ENCODE assay signal across 2 cellular contexts in the genomic region with DNA sequence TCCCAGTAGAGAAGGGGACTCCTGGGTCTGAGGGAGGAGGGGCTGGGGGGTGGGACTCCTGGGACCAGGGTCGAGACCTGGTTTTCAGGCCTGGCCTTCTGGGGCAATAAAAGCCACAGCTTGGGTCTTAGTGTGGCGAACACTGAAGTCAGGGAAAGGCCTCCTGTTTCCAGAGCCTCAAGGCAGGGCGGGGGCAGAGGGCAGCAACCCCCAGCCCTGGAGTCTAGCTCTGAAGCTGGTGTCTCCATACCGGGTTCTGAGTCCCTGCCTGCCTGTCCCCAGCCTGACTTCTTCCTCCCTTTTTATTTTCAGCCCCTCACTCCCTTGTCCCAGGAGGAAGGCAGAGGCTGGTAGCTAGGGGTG.
TF ChIP-seq lines count a peak whose summit lies in the region.

No MANE protein-coding gene starts in this region.

TF ChIP-seq in A549, 52 proteins besides CTCF, POLR2A, EP300 and RAD21 (continued from another document):
- no peak for TF ChIP-seq CBX2 (IDR thresholded peaks at IDR 0.05; ENCODE audit: borderline replicate concordance, low read depth)
- TF ChIP-seq JUN (IDR thresholded peaks at IDR 0.05) = no peak
- no peak for TF ChIP-seq RARB (CRISPR knock-in tag; IDR thresholded peaks at IDR 0.05)
- TF ChIP-seq MAZ (IDR thresholded peaks at IDR 0.05; ENCODE audit: borderline replicate concordance, low read depth, low read length) = no peak

TF ChIP-seq in WTC11, 78 proteins besides CTCF, POLR2A, EP300 and RAD21:
- TF ChIP-seq, protein P1, sequence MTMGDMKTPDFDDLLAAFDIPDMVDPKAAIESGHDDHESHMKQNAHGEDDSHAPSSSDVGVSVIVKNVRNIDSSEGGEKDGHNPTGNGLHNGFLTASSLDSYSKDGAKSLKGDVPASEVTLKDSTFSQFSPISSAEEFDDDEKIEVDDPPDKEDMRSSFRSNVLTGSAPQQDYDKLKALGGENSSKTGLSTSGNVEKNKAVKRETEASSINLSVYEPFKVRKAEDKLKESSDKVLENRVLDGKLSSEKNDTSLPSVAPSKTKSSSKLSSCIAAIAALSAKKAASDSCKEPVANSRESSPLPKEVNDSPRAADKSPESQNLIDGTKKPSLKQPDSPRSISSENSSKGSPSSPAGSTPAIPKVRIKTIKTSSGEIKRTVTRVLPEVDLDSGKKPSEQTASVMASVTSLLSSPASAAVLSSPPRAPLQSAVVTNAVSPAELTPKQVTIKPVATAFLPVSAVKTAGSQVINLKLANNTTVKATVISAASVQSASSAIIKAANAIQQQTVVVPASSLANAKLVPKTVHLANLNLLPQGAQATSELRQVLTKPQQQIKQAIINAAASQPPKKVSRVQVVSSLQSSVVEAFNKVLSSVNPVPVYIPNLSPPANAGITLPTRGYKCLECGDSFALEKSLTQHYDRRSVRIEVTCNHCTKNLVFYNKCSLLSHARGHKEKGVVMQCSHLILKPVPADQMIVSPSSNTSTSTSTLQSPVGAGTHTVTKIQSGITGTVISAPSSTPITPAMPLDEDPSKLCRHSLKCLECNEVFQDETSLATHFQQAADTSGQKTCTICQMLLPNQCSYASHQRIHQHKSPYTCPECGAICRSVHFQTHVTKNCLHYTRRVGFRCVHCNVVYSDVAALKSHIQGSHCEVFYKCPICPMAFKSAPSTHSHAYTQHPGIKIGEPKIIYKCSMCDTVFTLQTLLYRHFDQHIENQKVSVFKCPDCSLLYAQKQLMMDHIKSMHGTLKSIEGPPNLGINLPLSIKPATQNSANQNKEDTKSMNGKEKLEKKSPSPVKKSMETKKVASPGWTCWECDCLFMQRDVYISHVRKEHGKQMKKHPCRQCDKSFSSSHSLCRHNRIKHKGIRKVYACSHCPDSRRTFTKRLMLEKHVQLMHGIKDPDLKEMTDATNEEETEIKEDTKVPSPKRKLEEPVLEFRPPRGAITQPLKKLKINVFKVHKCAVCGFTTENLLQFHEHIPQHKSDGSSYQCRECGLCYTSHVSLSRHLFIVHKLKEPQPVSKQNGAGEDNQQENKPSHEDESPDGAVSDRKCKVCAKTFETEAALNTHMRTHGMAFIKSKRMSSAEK (CRISPR knock-in tag; IDR thresholded peaks at IDR 0.05; ENCODE audit: borderline replicate concordance) = no peak
- TF ChIP-seq, protein P2, sequence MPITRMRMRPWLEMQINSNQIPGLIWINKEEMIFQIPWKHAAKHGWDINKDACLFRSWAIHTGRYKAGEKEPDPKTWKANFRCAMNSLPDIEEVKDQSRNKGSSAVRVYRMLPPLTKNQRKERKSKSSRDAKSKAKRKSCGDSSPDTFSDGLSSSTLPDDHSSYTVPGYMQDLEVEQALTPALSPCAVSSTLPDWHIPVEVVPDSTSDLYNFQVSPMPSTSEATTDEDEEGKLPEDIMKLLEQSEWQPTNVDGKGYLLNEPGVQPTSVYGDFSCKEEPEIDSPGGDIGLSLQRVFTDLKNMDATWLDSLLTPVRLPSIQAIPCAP (CRISPR knock-in tag; IDR thresholded peaks at IDR 0.05) = no peak
- TF ChIP-seq NFATC4 (CRISPR knock-in tag; IDR thresholded peaks at IDR 0.05) (no peak), EMX1 (CRISPR knock-in tag; IDR thresholded peaks at IDR 0.05) (no peak), CBFB (CRISPR knock-in tag; IDR thresholded peaks at IDR 0.05; ENCODE audit: low read depth) (no peak), SP1 (CRISPR knock-in tag; conservative IDR thresholded peaks at IDR 0.05) (no peak), MAX (CRISPR knock-in tag; IDR thresholded peaks at IDR 0.05) (no peak), ZNF317 (CRISPR knock-in tag; IDR thresholded peaks at IDR 0.05; ENCODE audit: borderline replicate concordance, low read depth) (no peak), FOXP1 (CRISPR knock-in tag; IDR thresholded peaks at IDR 0.05; ENCODE audit: borderline replicate concordance) (no peak), NR2C2 (CRISPR knock-in tag; IDR thresholded peaks at IDR 0.05) (no peak), NFYB (CRISPR knock-in tag; conservative IDR thresholded peaks at IDR 0.05; ENCODE audit: low read depth) (no peak), ZNF263 (CRISPR knock-in tag; IDR thresholded peaks at IDR 0.05; ENCODE audit: low read depth) (no peak)
TF ChIP-seq in WTC11: peak in this region for 0.
